In genomic region chr10:84921701-84922100, GRCh38 we compare ENCODE assay signal across 9 cellular contexts.
"Had no signal": no experiment of that assay in that cellular context is flagged by ENCODE, and none has a peak within 500 bp of the region (broad histone marks: within the 10 kb centered on the region; RNA-seq: fewer than 3 reads in every experiment).

No MANE protein-coding gene starts in this region.

- H3K4me1 ChIP-seq: HAP-1 had no signal

- DNase-seq: GM23248, GOT3, H7, H9, HCEC 1CT, HFFc6 had no signal

- H3K36me3 ChIP-seq: HAP-1 had no signal

- H3K27ac ChIP-seq: GM23248 had no signal

- H3K4me3 ChIP-seq: GM23248, GM23338, HAP-1 had no signal

- H3K27ac Mint-ChIP-seq: GM23338, H9, HFFc6 had no signal

- H3K4me3 Mint-ChIP-seq: GM23338, H9, HFFc6 had no signal

- H3K9me3 ChIP-seq: HAP-1 had no signal

- H3K4me1 Mint-ChIP-seq: GM23338, H9 had no signal

- ATAC-seq: GM23338, HCT116 had no signal
